Comparison of ENCODE assay signal across 20 cellular contexts in genomic region chr15:74982183-74982582, GRCh38. TPM values are rescaled to one million over a fixed set of nuclear protein-coding genes. Genes with fewer than 3 reads are reported as not detected.
DNase-seq lines count a peak whose midpoint lies in the region; TF ChIP-seq lines count a peak whose summit lies in the region.
"Had no signal": no experiment of that assay in that cellular context is flagged by ENCODE, and none has a peak within 500 bp of the region (broad histone marks: within the 10 kb centered on the region; RNA-seq: fewer than 3 reads in every experiment).

No MANE protein-coding gene starts in this region.

- H3K36me3 ChIP-seq in spleen: no peaks in the 10 kb centered on the region

- H3K9me3 ChIP-seq in spleen: no peaks in the 10 kb centered on the region

- H3K27ac ChIP-seq in spleen (no peak overlapping the region), substantia nigra (ENCODE audit: low read depth, low read length, poor library complexity, severe bottlenecking) (no peak overlapping the region)

- intact Hi-C loops in spleen (cut with DNase I; ENCODE audit: low total_unique reads): no loop called here

- DNase-seq in SIG-M5 treated with dmso at 0.1 percent for 504 hours (lab: John Stamatoyannopoulos, UW; ENCODE audit: unreplicated experiment) (peak; percentile 70), SIG-M5 (lab: John Stamatoyannopoulos, UW) (no peak), MV-4-11 (lab: John Stamatoyannopoulos, UW) (peak; percentile 80), amniotic epithelial cell (ENCODE audit: low read depth) (peak; percentile 98), spleen (peak; percentile 2), anterior cingulate cortex (lab: John Stamatoyannopoulos, UW) (no peak), substantia nigra (lab: John Stamatoyannopoulos, UW) (no peak)
- DNase-seq in stimulated activated CD8-positive, alpha-beta memory T cell treated with anti-CD3 and anti-CD28 coated beads, Interleukin-4, amount 100 ng/mL, for 48 hours: no peak
- DNase-seq: AML-193; C1 segment of cervical spinal cord; Calu3; CD8-positive, alpha-beta memory T cell; DMS153; NCI-H1092 treated with DMSO at 0.1 percent for 48 hours; NCI-H1436 treated with DMSO at 0.1 percent for 48 hours; NCI-H2029; NCI-H2227 treated with DMSO at 0.1 percent for 48 hours; NCI-H510A; NCI-H748 treated with DMSO at 0.1 percent for 48 hours; OCI-M1 had no signal

- WGBS in spleen, 5 donors: 52 to 65% (median 59%) methylated on average over 5 of the region's 5 CpGs

- no peaks in the 10 kb centered on the region for H3K4me1 ChIP-seq in spleen

- peaks cover 0 to 49% (median 0%) of the 10 kb centered on the region in 7 donors for H3K27me3 ChIP-seq in spleen (replicated peaks in 1 of 7)

- no peak overlapping the region for H3K4me3 ChIP-seq in spleen

- TF ChIP-seq POLR2A in spleen (IDR thresholded peaks at IDR 0.05): no peak

- TF ChIP-seq CTCF in spleen (IDR thresholded peaks at IDR 0.05 in 8 of 11, conservative IDR thresholded peaks at IDR 0.05 in 3 of 11): no peak

RNA-seq across cellular contexts. Expression of gene SCAMP5, which starts 13.2 kb away (rescaled TPM):
- total RNA-seq in spleen: 10 to 100 TPM in 3 of 7 donors, 1 to 10 TPM in 4; 6.6 to 20.0 (median 8.7) TPM
- polyA plus RNA-seq in spleen: 1 to 10 TPM; 1.8 to 7.1 (median 3.8) TPM

RNA-seq across cellular contexts. Expression of gene RPP25, which starts 25.6 kb away (rescaled TPM):
- 10 to 100 TPM in 6 of 7 donors, 1 to 10 TPM in 1; 7.9 to 18.9 (median 15.4) TPM for total RNA-seq in spleen
- polyA plus RNA-seq in spleen: 10 to 100 TPM in 2 of 3 donors, 1 to 10 TPM in 1; 4.6 to 11.4 (median 10.9) TPM

RNA-seq across cellular contexts. Expression of gene PPCDC, which starts 41.2 kb away (rescaled TPM):
- total RNA-seq in spleen: 10 to 100 TPM; 13.8 to 29.0 (median 21.9) TPM
- 10 to 100 TPM; 21.2 to 28.0 (median 23.1) TPM for polyA plus RNA-seq in spleen

RNA-seq across cellular contexts. Expression of gene COX5A, which starts 44.3 kb away (rescaled TPM):
- total RNA-seq in spleen: 100 to 1,000 TPM in 4 of 7 donors, 10 to 100 TPM in 3; 83.2 to 122 (median 108) TPM
- polyA plus RNA-seq in spleen: 100 to 1,000 TPM; 142 to 247 (median 221) TPM

Comparison
In these comparisons a context has a peak if more than half of its experiments do, and no peak if none do; other contexts are left out.
1. DNase-seq: peak in SIG-M5 treated with dmso at 0.1 percent for 504 hours (single experiment), MV-4-11 (single experiment), amniotic epithelial cell (single experiment) and spleen (single experiment); none in SIG-M5 (single experiment), anterior cingulate cortex (0 of 58), substantia nigra (0 of 49) and stimulated activated CD8-positive, alpha-beta memory T cell treated with anti-CD3 and anti-CD28 coated beads, Interleukin-4, amount 100 ng/mL, for 48 hours (single experiment).